26 cellular contexts compared by ENCODE assay signal in the genomic region with DNA sequence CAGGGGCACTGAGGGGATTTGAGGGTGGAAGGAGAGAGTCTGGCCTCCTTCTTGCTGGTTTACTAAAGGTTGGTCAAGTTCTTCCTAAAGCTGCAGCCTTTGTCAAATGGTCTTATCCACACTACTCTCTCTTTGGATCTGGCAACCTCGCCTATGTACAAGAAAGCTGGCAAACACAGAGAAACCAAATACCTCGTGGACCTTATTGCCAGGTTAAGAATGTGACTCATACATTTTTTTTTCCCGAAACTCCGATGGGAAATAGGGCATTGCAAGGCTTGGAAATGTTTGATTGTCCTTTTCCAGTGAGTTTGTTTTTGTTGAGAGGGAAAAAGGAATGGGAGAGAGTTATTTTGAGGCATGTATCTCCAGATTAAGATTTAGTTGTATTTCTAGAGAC. TPM values are rescaled to one million over a fixed set of nuclear protein-coding genes. Genes with fewer than 3 reads are reported as not detected.
"Had no signal": no experiment of that assay in that cellular context is flagged by ENCODE, and none has a peak within 500 bp of the region (broad histone marks: within the 10 kb centered on the region; RNA-seq: fewer than 3 reads in every experiment).

No MANE protein-coding gene starts in this region.

- H3K4me3 Mint-ChIP-seq: activated CD4-positive, alpha-beta memory T cell treated with anti-CD3 and anti-CD28 coated beads, Interleukin-2, amount 10 ng/mL, durations not matched to agents 7 days and 5 days; activated CD4-positive, alpha-beta T cell treated with anti-CD3 and anti-CD28 coated beads, Interleukin-2, amount 10 ng/mL, durations not matched to agents 24 days and 14 days; activated naive CD4-positive, alpha-beta T cell treated with anti-CD3 and anti-CD28 coated beads, Interleukin-2, amount 10 ng/mL, durations not matched to agents 7 days and 5 days; activated naive CD8-positive, alpha-beta T cell treated with anti-CD3 and anti-CD28 coated beads, Interleukin-2, amount 10 ng/mL, durations not matched to agents 7 days and 5 days; activated T-cell treated with anti-CD3 and anti-CD28 coated beads, Interleukin-2, amount 50 U/mL, for 24 hours; natural killer cell had no signal

- H3K4me3 ChIP-seq: ascending aorta, heart right ventricle, left lung, lower lobe of right lung, thoracic aorta had no signal

- H3K27me3 ChIP-seq: ascending aorta had no signal

- H3K27ac Mint-ChIP-seq: activated CD4-positive, alpha-beta memory T cell treated with anti-CD3 and anti-CD28 coated beads, Interleukin-2, amount 10 ng/mL, durations not matched to agents 7 days and 5 days; activated CD4-positive, alpha-beta T cell treated with anti-CD3 and anti-CD28 coated beads, Interleukin-2, amount 10 ng/mL, durations not matched to agents 24 days and 14 days; activated naive CD4-positive, alpha-beta T cell treated with anti-CD3 and anti-CD28 coated beads, Interleukin-2, amount 10 ng/mL, durations not matched to agents 7 days and 5 days; activated naive CD8-positive, alpha-beta T cell treated with anti-CD3 and anti-CD28 coated beads, Interleukin-2, amount 10 ng/mL, durations not matched to agents 7 days and 5 days; activated T-cell treated with anti-CD3 and anti-CD28 coated beads, Interleukin-2, amount 50 U/mL, for 24 hours; natural killer cell had no signal

- H3K9me3 Mint-ChIP-seq: activated CD4-positive, alpha-beta memory T cell treated with anti-CD3 and anti-CD28 coated beads, Interleukin-2, amount 10 ng/mL, durations not matched to agents 7 days and 5 days; activated CD4-positive, alpha-beta T cell treated with anti-CD3 and anti-CD28 coated beads, Interleukin-2, amount 10 ng/mL, durations not matched to agents 24 days and 14 days; activated naive CD4-positive, alpha-beta T cell treated with anti-CD3 and anti-CD28 coated beads, Interleukin-2, amount 10 ng/mL, durations not matched to agents 7 days and 5 days; activated naive CD8-positive, alpha-beta T cell treated with anti-CD3 and anti-CD28 coated beads, Interleukin-2, amount 10 ng/mL, durations not matched to agents 7 days and 5 days; activated T-cell treated with anti-CD3 and anti-CD28 coated beads, Interleukin-2, amount 50 U/mL, for 24 hours; natural killer cell had no signal

- H3K36me3 Mint-ChIP-seq: activated naive CD8-positive, alpha-beta T cell treated with anti-CD3 and anti-CD28 coated beads, Interleukin-2, amount 10 ng/mL, durations not matched to agents 7 days and 5 days had no signal

- H3K36me3 ChIP-seq: ascending aorta, heart right ventricle, left lung, lower lobe of right lung, thoracic aorta had no signal

- H3K9me3 ChIP-seq: ascending aorta, heart right ventricle, left lung, lower lobe of right lung, thoracic aorta had no signal

- ATAC-seq: activated CD4-positive, CD25-positive, alpha-beta regulatory T cell treated with anti-CD3 and anti-CD28 coated beads, Interleukin-2, amount 50 U/mL, for 24 hours; heart right ventricle; left lung; lower lobe of right lung; natural killer cell; right cardiac atrium; stimulated activated naive CD8-positive, alpha-beta T cell treated with anti-CD3 and anti-CD28 coated beads, Interleukin-15, Interleukin-2, amounts not matched to agents 100 U/mL and 50 U/mL, for 24 hours had no signal

- DNase-seq: activated CD4-positive, alpha-beta memory T cell treated with anti-CD3 and anti-CD28 coated beads, Interleukin-2, amount 10 ng/mL, durations not matched to agents 7 days and 5 days; activated CD4-positive, alpha-beta T cell treated with anti-CD3 and anti-CD28 coated beads, Interleukin-2, amount 10 ng/mL, durations not matched to agents 24 days and 14 days; activated CD8-positive, alpha-beta memory T cell treated with anti-CD3 and anti-CD28 coated beads, Interleukin-2, amount 50 U/mL, for 48 hours; activated gamma-delta T cell; activated naive CD4-positive, alpha-beta T cell treated with anti-CD3 and anti-CD28 coated beads, Interleukin-2, amount 10 ng/mL, durations not matched to agents 7 days and 5 days; activated naive CD8-positive, alpha-beta T cell treated with anti-CD3 and anti-CD28 coated beads, Interleukin-2, amount 10 ng/mL, durations not matched to agents 7 days and 5 days; activated T-cell treated with anti-CD3 and anti-CD28 coated beads, Interleukin-2, amount 50 U/mL, for 24 hours; dermis blood vessel endothelial cell; effector CD8-positive, alpha-beta T cell; erythroblast; foreskin melanocyte; heart right ventricle; left lung; lower lobe of right lung; mesendoderm; natural killer cell; right cardiac atrium; stimulated activated CD4-positive, alpha-beta T cell treated with anti-CD3 and anti-CD28 coated beads, Interleukin-2, amount 100 ng/mL, for 48 hours; stimulated activated naive CD8-positive, alpha-beta T cell treated with anti-CD3 and anti-CD28 coated beads, Interleukin-15, Interleukin-2, amounts not matched to agents 100 U/mL and 50 U/mL, for 24 hours; trophoblast cell had no signal

- H3K27ac ChIP-seq: ascending aorta, heart right ventricle, left lung, lower lobe of right lung, thoracic aorta, VCaP had no signal

RNA-seq across cellular contexts. Expression of gene EOMES, which starts 13.9 kb away (rescaled TPM):
- total RNA-seq: ascending aorta, dermis blood vessel endothelial cell, glomerular endothelial cell, pulmonary artery endothelial cell had no signal
